ENCODE assay signal across 8 cellular contexts in genomic region chr7:30595461-30596042, GRCh38. TPM values are rescaled to one million over a fixed set of nuclear protein-coding genes. Genes with fewer than 3 reads are reported as not detected.
DNase-seq lines count a peak whose midpoint lies in the region; ATAC-seq and TF ChIP-seq lines count a peak whose summit lies in the region.

No MANE protein-coding gene starts in this region.

- TF ChIP-seq CTCF in HEK293 (tag by site-specific recombination; IDR thresholded peaks at IDR 0.05): no peak

- H3K27ac ChIP-seq in BLaER1 treated with 17β-estradiol and CSF1 and Interleukin-3, amounts not matched to agents 10 nM and 100 nM: peak overlapping the region; percentile 93 to 99 (median 96)
- H3K27ac ChIP-seq in HEK293 (ENCODE audit: extremely low read depth, low read depth, low read length): peak overlapping the region; percentile 82; the same call in 1 of the 2 replicates

- H4K20me1 ChIP-seq in BLaER1 treated with 17β-estradiol and CSF1 and Interleukin-3, amounts not matched to agents 10 nM and 100 nM: peaks cover 29 to 57% (median 50%) of the 10 kb centered on the region in 11 experiments; a peak in 20 of 22 replicates

- H3K4me3 Mint-ChIP-seq in activated T-helper 2 cell treated with anti-CD3 and anti-CD28 coated beads, Interferon-gamma antibody, Interleukin-2, Interleukin-4, amounts not matched to agents 10 μg/mL and 5 μg/mL and 100 μg/mL, durations not matched to agents 14 hours and 24 hours and 36 hours (ENCODE audit: low read depth): peak overlapping the region; percentile 98
- H3K4me3 Mint-ChIP-seq in stimulated activated naive B cell treated with anti-CD40 and anti-IgM and Interleukin-4, amounts not matched to agents 10 μg/mL and 1 μg/mL and 100 μg/mL, for 72 hours: peak overlapping the region; percentile 97 to 99

- peak overlapping the region; percentile 90 to 99 (median 96) for H3K9ac ChIP-seq in BLaER1 treated with 17β-estradiol and CSF1 and Interleukin-3, amounts not matched to agents 10 nM and 100 nM

- intact Hi-C loops in activated T-helper 2 cell treated with anti-CD3 and anti-CD28 coated beads, Interferon-gamma antibody, Interleukin-2, Interleukin-4, amounts not matched to agents 10 μg/mL and 5 μg/mL and 100 μg/mL, durations not matched to agents 14 hours and 24 hours and 36 hours (cut with micrococcal nuclease): loop anchor here (2.0 to 10.0 kb wide), 6 partner anchors 17 to 569 kb away; partner anchors contain the start of genes FKBP14, GGCT, MTURN and NOD1

- peak overlapping the region; percentile 85 to 98 (median 91) for H3K4me2 ChIP-seq in BLaER1 treated with 17β-estradiol and CSF1 and Interleukin-3, amounts not matched to agents 10 nM and 100 nM

- DNase-seq in activated T-helper 2 cell treated with anti-CD3 and anti-CD28 coated beads, Interferon-gamma antibody, Interleukin-2, Interleukin-4, amounts not matched to agents 10 μg/mL and 5 μg/mL and 100 μg/mL, durations not matched to agents 14 hours and 24 hours and 36 hours (ENCODE audit: low spot score): no peak
- DNase-seq in stimulated activated naive B cell treated with anti-CD40 and anti-IgM and Interleukin-4, amounts not matched to agents 10 μg/mL and 1 μg/mL and 100 μg/mL, for 72 hours: no peak
- DNase-seq in SIG-M5 treated with dmso at 0.1 percent for 504 hours (lab: John Stamatoyannopoulos, UW; ENCODE audit: unreplicated experiment) (no peak), GM19240 (ENCODE audit: insufficient read length, low spot score) (no peak)

- peaks cover 27 to 39% (median 34%) of the 10 kb centered on the region in 11 experiments for H3K36me3 ChIP-seq in BLaER1 treated with 17β-estradiol and CSF1 and Interleukin-3, amounts not matched to agents 10 nM and 100 nM
- H3K36me3 ChIP-seq in HEK293 (ENCODE audit: control insufficient read depth in 2 of 2, insufficient read depth in 1 of 2, low read length in 2 of 2): peaks cover 13 to 19% of the 10 kb centered on the region in 2 experiments

- H3K9me3 Mint-ChIP-seq in activated T-helper 2 cell treated with anti-CD3 and anti-CD28 coated beads, Interferon-gamma antibody, Interleukin-2, Interleukin-4, amounts not matched to agents 10 μg/mL and 5 μg/mL and 100 μg/mL, durations not matched to agents 14 hours and 24 hours and 36 hours: no peaks in the 10 kb centered on the region
- no peaks in the 10 kb centered on the region for H3K9me3 Mint-ChIP-seq in stimulated activated naive B cell treated with anti-CD40 and anti-IgM and Interleukin-4, amounts not matched to agents 10 μg/mL and 1 μg/mL and 100 μg/mL, for 72 hours

- CTCF ChIA-PET in HEK293 (lab: Yijun Ruan, JAX): interaction anchor here (0.6 kb wide), 1 partner anchor 89 kb away, joined by 3 read pairs; no protein-coding TSS in a partner anchor

- H3K27me3 Mint-ChIP-seq in activated T-helper 2 cell treated with anti-CD3 and anti-CD28 coated beads, Interferon-gamma antibody, Interleukin-2, Interleukin-4, amounts not matched to agents 10 μg/mL and 5 μg/mL and 100 μg/mL, durations not matched to agents 14 hours and 24 hours and 36 hours (ENCODE audit: low read depth): no peaks in the 10 kb centered on the region
- no peaks in the 10 kb centered on the region for H3K27me3 Mint-ChIP-seq in stimulated activated naive B cell treated with anti-CD40 and anti-IgM and Interleukin-4, amounts not matched to agents 10 μg/mL and 1 μg/mL and 100 μg/mL, for 72 hours

- no peaks in the 10 kb centered on the region for H3K9me3 ChIP-seq in BLaER1 treated with 17β-estradiol and CSF1 and Interleukin-3, amounts not matched to agents 10 nM and 100 nM (replicated peaks in 1 of 11)
- H3K9me3 ChIP-seq in HEK293 (ENCODE audit: control insufficient read depth, insufficient read depth, low read depth, low read length) (no peaks in the 10 kb centered on the region), iPS-18c (ENCODE audit: control insufficient read depth, insufficient read depth, low read length) (no peaks in the 10 kb centered on the region)

- H3K4me1 Mint-ChIP-seq in activated T-helper 2 cell treated with anti-CD3 and anti-CD28 coated beads, Interferon-gamma antibody, Interleukin-2, Interleukin-4, amounts not matched to agents 10 μg/mL and 5 μg/mL and 100 μg/mL, durations not matched to agents 14 hours and 24 hours and 36 hours (ENCODE audit: low read depth): peaks cover 44% of the 10 kb centered on the region
- H3K4me1 Mint-ChIP-seq in stimulated activated naive B cell treated with anti-CD40 and anti-IgM and Interleukin-4, amounts not matched to agents 10 μg/mL and 1 μg/mL and 100 μg/mL, for 72 hours: peaks cover 14 to 48% of the 10 kb centered on the region in 2 donors

- no peak for ATAC-seq in stimulated activated naive B cell treated with anti-CD40 and anti-IgM and Interleukin-4, amounts not matched to agents 10 μg/mL and 1 μg/mL and 100 μg/mL, for 72 hours (replicated peaks)
- no peak for ATAC-seq in HG03378 (IDR thresholded peaks at IDR 0.05; ENCODE audit: unreplicated experiment)

- H3K27ac Mint-ChIP-seq in activated T-helper 2 cell treated with anti-CD3 and anti-CD28 coated beads, Interferon-gamma antibody, Interleukin-2, Interleukin-4, amounts not matched to agents 10 μg/mL and 5 μg/mL and 100 μg/mL, durations not matched to agents 14 hours and 24 hours and 36 hours: peak overlapping the region; percentile 98
- H3K27ac Mint-ChIP-seq in stimulated activated naive B cell treated with anti-CD40 and anti-IgM and Interleukin-4, amounts not matched to agents 10 μg/mL and 1 μg/mL and 100 μg/mL, for 72 hours: peak overlapping the region; percentile 97

- peaks cover 60% of the 10 kb centered on the region for H3K36me3 Mint-ChIP-seq in activated T-helper 2 cell treated with anti-CD3 and anti-CD28 coated beads, Interferon-gamma antibody, Interleukin-2, Interleukin-4, amounts not matched to agents 10 μg/mL and 5 μg/mL and 100 μg/mL, durations not matched to agents 14 hours and 24 hours and 36 hours (ENCODE audit: low read depth)
- peaks cover 13 to 14% of the 10 kb centered on the region in 2 donors for H3K36me3 Mint-ChIP-seq in stimulated activated naive B cell treated with anti-CD40 and anti-IgM and Interleukin-4, amounts not matched to agents 10 μg/mL and 1 μg/mL and 100 μg/mL, for 72 hours

- no peaks in the 10 kb centered on the region for H3K27me3 ChIP-seq in BLaER1 treated with 17β-estradiol and CSF1 and Interleukin-3, amounts not matched to agents 10 nM and 100 nM

- peak overlapping the region; percentile 84 to 100 (median 94) for H3K4me3 ChIP-seq in BLaER1 treated with 17β-estradiol and CSF1 and Interleukin-3, amounts not matched to agents 10 nM and 100 nM
- H3K4me3 ChIP-seq in HEK293 (ENCODE audit: low read depth, low read length) (peak overlapping the region; percentile 98), iPS-18c (ENCODE audit: insufficient read depth, low read depth, low read length) (peak overlapping the region; percentile 80)

- POLR2A ChIA-PET in HEK293 (lab: Yijun Ruan, JAX): no interaction called here

- peaks cover 17 to 40% (median 28%) of the 10 kb centered on the region in 10 experiments for H3K4me1 ChIP-seq in BLaER1 treated with 17β-estradiol and CSF1 and Interleukin-3, amounts not matched to agents 10 nM and 100 nM
- H3K4me1 ChIP-seq in HEK293 (ENCODE audit: control insufficient read depth, insufficient read depth, low read length): peaks cover 8% of the 10 kb centered on the region

TF ChIP-seq in HEK293, 187 proteins besides CTCF, POLR2A, EP300 and RAD21 (continues in another document):
- TF ChIP-seq ZFP69B (tag by site-specific recombination; IDR thresholded peaks at IDR 0.05) (peak; percentile 79), ZBTB11 (tag by site-specific recombination; conservative IDR thresholded peaks at IDR 0.05; ENCODE audit: low read depth) (0 out of 2 replicates have a peak, but pooled peaks have one; percentile 9), ZNF692 (tag by site-specific recombination; IDR thresholded peaks at IDR 0.05) (peak; percentile 88), ZNF600 (tag by site-specific recombination; IDR thresholded peaks at IDR 0.05) (peak; percentile 69)

RNA-seq across cellular contexts. Expression of gene GARS1, which starts 0.9 kb away (rescaled TPM):
- 208 and 221 TPM in 2 replicates for total RNA-seq in activated T-helper 2 cell treated with anti-CD3 and anti-CD28 coated beads, Interferon-gamma antibody, Interleukin-2, Interleukin-4, amounts not matched to agents 10 μg/mL and 5 μg/mL and 100 μg/mL, durations not matched to agents 14 hours and 24 hours and 36 hours
